In genomic region chr19:57240311-57241090, GRCh38 we compare ENCODE assay signal across 1 cellular context.
TF ChIP-seq lines count a peak whose summit lies in the region.

Gene ZNF805, plus strand, starts transcription at chr19:57240632. Its CDS starts 260 bp downstream, at chr19:57240892.

TF ChIP-seq in HepG2, 621 proteins besides CTCF, POLR2A, EP300 and RAD21 (continued from another document and continues in another):
- no peak for TF ChIP-seq CBX2 (IDR thresholded peaks at IDR 0.05; ENCODE audit: low read depth, low read length)
- no peak for TF ChIP-seq CBX2 (CRISPR knock-in tag; IDR thresholded peaks at IDR 0.05; ENCODE audit: low read depth)
- TF ChIP-seq FOSL2 (CRISPR knock-in tag; IDR thresholded peaks at IDR 0.05): no peak; the same call in 1 of the 2 replicates
- TF ChIP-seq POLR2AphosphoS2 (IDR thresholded peaks at IDR 0.05; ENCODE audit: low read depth, low read length): no peak
- no peak for TF ChIP-seq ZNF292 (CRISPR knock-in tag; IDR thresholded peaks at IDR 0.05; ENCODE audit: borderline replicate concordance, low read depth)
- TF ChIP-seq ATM (IDR thresholded peaks at IDR 0.05; ENCODE audit: borderline replicate concordance): no peak
- no peak for TF ChIP-seq PREB (CRISPR knock-in tag; IDR thresholded peaks at IDR 0.05)
- TF ChIP-seq SP5 (CRISPR knock-in tag; IDR thresholded peaks at IDR 0.05; ENCODE audit: borderline replicate concordance, low read depth): peak; percentile 9; the same call in 1 of the 2 replicates
- TF ChIP-seq MBD4 (IDR thresholded peaks at IDR 0.05; ENCODE audit: borderline replicate concordance, low read length): no peak
- TF ChIP-seq ZSCAN25 (CRISPR knock-in tag; IDR thresholded peaks at IDR 0.05): no peak
- 0 out of 2 replicates have a peak, but pooled peaks have one; percentile 30 for TF ChIP-seq TP53 (CRISPR knock-in tag; conservative IDR thresholded peaks at IDR 0.05)
- TF ChIP-seq ZFP37 (CRISPR knock-in tag; IDR thresholded peaks at IDR 0.05; ENCODE audit: borderline replicate concordance): peak; percentile 19; the same call in 1 of the 2 replicates
- peak; percentile 85; the same call in 1 of the 2 replicates for TF ChIP-seq HOXA5 (CRISPR knock-in tag; IDR thresholded peaks at IDR 0.05)
- peak; percentile 91 for TF ChIP-seq POGZ (CRISPR knock-in tag; IDR thresholded peaks at IDR 0.05)
- 0 out of 4 replicates have a peak, but pooled peaks of 1 of the 2 experiments have one; percentile 10 for TF ChIP-seq REST (IDR thresholded peaks at IDR 0.05; ENCODE audit: borderline replicate concordance in 1 of 2, low read depth in 1 of 2, low read length in 2 of 2)
- no peak for TF ChIP-seq ZNF33A (CRISPR knock-in tag; IDR thresholded peaks at IDR 0.05; ENCODE audit: borderline replicate concordance)
- no peak; the same call in 1 of the 2 replicates for TF ChIP-seq IRF1 (CRISPR knock-in tag; IDR thresholded peaks at IDR 0.05; ENCODE audit: low read depth)
- TF ChIP-seq PRPF4 (IDR thresholded peaks at IDR 0.05; ENCODE audit: low read depth, low read length, poor library complexity, severe bottlenecking): no peak
- peak; percentile 55; the same call in 1 of the 2 replicates for TF ChIP-seq LBX2 (CRISPR knock-in tag; IDR thresholded peaks at IDR 0.05; ENCODE audit: borderline replicate concordance)
- 0 out of 2 replicates have a peak, but pooled peaks have one; percentile 18 for TF ChIP-seq MYPOP (CRISPR knock-in tag; IDR thresholded peaks at IDR 0.05)
- TF ChIP-seq RORA (CRISPR knock-in tag; IDR thresholded peaks at IDR 0.05): no peak
- no peak for TF ChIP-seq ZNF205 (CRISPR knock-in tag; IDR thresholded peaks at IDR 0.05)
- peak; percentile 73 for TF ChIP-seq DRAP1 (CRISPR knock-in tag; IDR thresholded peaks at IDR 0.05)
- no peak for TF ChIP-seq ZIK1 (CRISPR knock-in tag; IDR thresholded peaks at IDR 0.05; ENCODE audit: borderline replicate concordance, low read depth)
- TF ChIP-seq TBL1XR1 (IDR thresholded peaks at IDR 0.05; ENCODE audit: borderline replicate concordance, low read length, partially characterized antibody): peak; percentile 51
- TF ChIP-seq ZNF251 (CRISPR knock-in tag; IDR thresholded peaks at IDR 0.05): no peak
- no peak for TF ChIP-seq PAWR (CRISPR knock-in tag; IDR thresholded peaks at IDR 0.05; ENCODE audit: borderline replicate concordance)
- no peak for TF ChIP-seq ZNF644 (CRISPR knock-in tag; IDR thresholded peaks at IDR 0.05; ENCODE audit: low read depth)
- peak; percentile 93 for TF ChIP-seq GMEB1 (CRISPR knock-in tag; IDR thresholded peaks at IDR 0.05; ENCODE audit: borderline replicate concordance)
- no peak for TF ChIP-seq SALL2 (CRISPR knock-in tag; IDR thresholded peaks at IDR 0.05)
- TF ChIP-seq WIZ (CRISPR knock-in tag; IDR thresholded peaks at IDR 0.05): no peak
- no peak for TF ChIP-seq ZNF225 (CRISPR knock-in tag; IDR thresholded peaks at IDR 0.05)
- no peak for TF ChIP-seq AHDC1 (CRISPR knock-in tag; IDR thresholded peaks at IDR 0.05; ENCODE audit: borderline replicate concordance)
- TF ChIP-seq RFXAP (CRISPR knock-in tag; IDR thresholded peaks at IDR 0.05; ENCODE audit: borderline replicate concordance): peak; percentile 69; the same call in 1 of the 2 replicates
- no peak for TF ChIP-seq U2AF2 (IDR thresholded peaks at IDR 0.05; ENCODE audit: low read depth, low read length)
- peak; percentile 41; the same call in 1 of the 2 replicates for TF ChIP-seq ZSCAN5A (CRISPR knock-in tag; IDR thresholded peaks at IDR 0.05; ENCODE audit: borderline replicate concordance)
